In genomic region chr3:190169243-190169642, GRCh38 we compare ENCODE assay signal across 13 cellular contexts. TPM values are rescaled to one million over a fixed set of nuclear protein-coding genes. Genes with fewer than 3 reads are reported as not detected.
DNase-seq lines count a peak whose midpoint lies in the region; ATAC-seq, FAIRE-seq and TF ChIP-seq lines count a peak whose summit lies in the region.
"Had no signal": no experiment of that assay in that cellular context is flagged by ENCODE, and none has a peak within 500 bp of the region (broad histone marks: within the 10 kb centered on the region; RNA-seq: fewer than 3 reads in every experiment).

No MANE protein-coding gene starts in this region.

- DNase-seq in GM12892 (ENCODE audit: insufficient read length) (no peak), left lobe of liver (ENCODE audit: low spot score) (no peak), germinal center (ENCODE audit: low spot score) (no peak), NCI-H1105 treated with DMSO at 0.1 percent for 48 hours (lab: John Stamatoyannopoulos, UW) (no peak)
- DNase-seq: activated CD4-positive, alpha-beta T cell treated with anti-CD3 and anti-CD28 coated beads, Interleukin-2, amount 50 U/mL, for 48 hours; NCI-H1417 treated with DMSO at 0.1 percent for 48 hours; NK-92 treated with Interleukin-12 subunit alpha and Interleukin-12 subunit beta, amount 100 ng/mL, for 24 hours; stimulated activated naive CD8-positive, alpha-beta T cell treated with anti-CD3 and anti-CD28 coated beads, Interleukin-15, amount 100 ng/mL, for 72 hours had no signal

- peak; percentile 11 for ATAC-seq in GM19463 (IDR thresholded peaks at IDR 0.05; ENCODE audit: unreplicated experiment)
- ATAC-seq in left lobe of liver: peak; percentile 57
- ATAC-seq in HG03045 (IDR thresholded peaks at IDR 0.05; ENCODE audit: unreplicated experiment): no peak
- no peak for ATAC-seq in GM21367 (IDR thresholded peaks at IDR 0.05; ENCODE audit: unreplicated experiment)
- ATAC-seq: stimulated activated naive CD8-positive, alpha-beta T cell treated with anti-CD3 and anti-CD28 coated beads, Interleukin-15, amount 100 ng/mL, for 72 hours had no signal

- H3K4me3 ChIP-seq in KMS-11 (IDR thresholded peaks at IDR 0.05; ENCODE audit: insufficient read depth, low read depth, low read length): peak overlapping the region; percentile 26
- H3K4me3 ChIP-seq: ascending aorta had no signal

- H2AFZ ChIP-seq in KMS-11 (ENCODE audit: low read depth): peak overlapping the region; percentile 51

- no peaks in the 10 kb centered on the region for H3K79me2 ChIP-seq in KMS-11 (ENCODE audit: insufficient read depth, low read depth)

- peak overlapping the region; percentile 21 for H3K27ac ChIP-seq in KMS-11
- H3K27ac ChIP-seq: ascending aorta had no signal

- H3K27me3 ChIP-seq in KMS-11 (ENCODE audit: insufficient read depth, low read depth): no peaks in the 10 kb centered on the region
- H3K27me3 ChIP-seq: ascending aorta had no signal

- no peaks in the 10 kb centered on the region for H4K20me1 ChIP-seq in KMS-11 (ENCODE audit: insufficient read depth)

- peak; percentile 87 for FAIRE-seq in GM12892 (lab: Jason Lieb, UNC)

- TF ChIP-seq POLR2A in GM12892 (IDR thresholded peaks at IDR 0.05; ENCODE audit: low read depth, low read length): no peak

- H3K4me2 ChIP-seq in KMS-11: peak overlapping the region; percentile 85

- H3K4me1 ChIP-seq in KMS-11 (ENCODE audit: low read depth, poor library complexity, severe bottlenecking): peaks cover 21% of the 10 kb centered on the region

- peak overlapping the region; percentile 23 for H3K9ac ChIP-seq in KMS-11

- H3K36me3 ChIP-seq in KMS-11 (ENCODE audit: insufficient read depth): no peaks in the 10 kb centered on the region
- H3K36me3 ChIP-seq: ascending aorta had no signal

- no peak for TF ChIP-seq CTCF in KMS-11 (conservative IDR thresholded peaks at IDR 0.05; ENCODE audit: low read depth, low read length)

RNA-seq across cellular contexts. Expression of gene P3H2, which starts 48.5 kb away (rescaled TPM):
- 125 TPM for polyA plus RNA-seq in GM12892 (2012; ENCODE audit: missing spikeins)
- 3.9 TPM for total RNA-seq in left lobe of liver

Comparison
In these comparisons a context has a peak if more than half of its experiments do, and no peak if none do; other contexts are left out.
1. ATAC-seq: peak in GM19463 (single experiment) and left lobe of liver (single experiment); none in HG03045 (single experiment) and GM21367 (single experiment).